Comparison of ENCODE assay signal across 10 cellular contexts in genomic region chr12:72273851-72274284, GRCh38. TPM values are rescaled to one million over a fixed set of nuclear protein-coding genes. Genes with fewer than 3 reads are reported as not detected.
A peak's percentile ranks its signal among the peaks of the same experiment; 100 is the strongest.
DNase-seq lines count a peak whose midpoint lies in the region; ATAC-seq and TF ChIP-seq lines count a peak whose summit lies in the region.
"Had no signal": no experiment of that assay in that cellular context is flagged by ENCODE, and none has a peak within 500 bp of the region (broad histone marks: within the 10 kb centered on the region; RNA-seq: fewer than 3 reads in every experiment).

No MANE protein-coding gene starts in this region.

- no peak for TF ChIP-seq POLR2A in prostate gland (IDR thresholded peaks at IDR 0.05)

- H3K4me1 ChIP-seq in SJSA1 (replicated peaks) (peaks cover 32% of the 10 kb centered on the region), left ventricle myocardium inferior (peaks cover 27% of the 10 kb centered on the region), prostate gland (replicated peaks) (no peaks in the 10 kb centered on the region)

- H3K4me3 ChIP-seq in SJSA1 (peak overlapping the region; percentile 75), left ventricle myocardium inferior (peak overlapping the region; percentile 66), prostate gland (peak overlapping the region; percentile 42 to 50)
- H3K4me3 ChIP-seq: K562 had no signal

- H3K27me3 ChIP-seq in SJSA1 (replicated peaks), result no peaks in the 10 kb centered on the region
- H3K27me3 ChIP-seq in left ventricle myocardium inferior (ENCODE audit: low read depth), result peaks cover 100% of the 10 kb centered on the region
- no peaks in the 10 kb centered on the region for H3K27me3 ChIP-seq in prostate gland (replicated peaks; ENCODE audit: insufficient read depth)

- peak overlapping the region; percentile 65 for H3K27ac ChIP-seq in SJSA1
- no peak overlapping the region for H3K27ac ChIP-seq in left ventricle myocardium inferior (replicated peaks)
- H3K27ac ChIP-seq in prostate gland, result peak overlapping the region; percentile 65 to 69

- 3% methylated on average over 16 of the region's 16 CpGs for WGBS in prostate gland

- H3K9me3 ChIP-seq in SJSA1 (replicated peaks) (no peaks in the 10 kb centered on the region), left ventricle myocardium inferior (replicated peaks) (no peaks in the 10 kb centered on the region), prostate gland (no peaks in the 10 kb centered on the region)

- DNase-seq in EH (ENCODE audit: low read depth) (peak; percentile 55), SJSA1 (ENCODE audit: low read depth in 1 of 2, low spot score in 2 of 2) (peak; percentile 52 to 62), left ventricle myocardium inferior (no peak), prostate gland (ENCODE audit: low spot score) (no peak), 8988T (no peak)

- TF ChIP-seq CTCF in left ventricle myocardium inferior (IDR thresholded peaks at IDR 0.05; ENCODE audit: borderline replicate concordance), result no peak
- no peak for TF ChIP-seq CTCF in prostate gland (IDR thresholded peaks at IDR 0.05)

- H3K36me3 ChIP-seq in SJSA1 (peaks cover 4% of the 10 kb centered on the region), left ventricle myocardium inferior (no peaks in the 10 kb centered on the region), prostate gland (no peaks in the 10 kb centered on the region)

- intact Hi-C loops in left ventricle myocardium inferior (cut with micrococcal nuclease) (no loop called here), prostate gland (cut with DNase I) (no loop called here)

- no peak for ATAC-seq in activated CD4-positive, CD25-positive, alpha-beta regulatory T cell treated with anti-CD3 and anti-CD28 coated beads, Interleukin-2, amount 50 U/mL, for 24 hours
- ATAC-seq in HG02642 (IDR thresholded peaks at IDR 0.05; ENCODE audit: poor library complexity, unreplicated experiment), result no peak
- no peak for ATAC-seq in GM18498 (IDR thresholded peaks at IDR 0.05; ENCODE audit: unreplicated experiment)
- ATAC-seq: activated T-helper 17 cell treated with anti-CD3 and anti-CD28 coated beads, Interleukin-2, amount 50 U/mL, for 72 hours; K562 had no signal

RNA-seq across cellular contexts. Expression of gene TRHDE, which starts 1.7 kb away (rescaled TPM):
- 13.4 and 29.5 TPM in 2 replicates for total RNA-seq in SJSA1 (2014; rRNA removed; shearing (Covaris generic))
- total RNA-seq in left ventricle myocardium inferior (0.96 TPM), prostate gland (1 to 10 TPM; 3.1 to 4.1 TPM)
- total RNA-seq: activated T-helper 17 cell treated with anti-CD3 and anti-CD28 coated beads, Interleukin-2, amount 50 U/mL, for 72 hours had no signal

Comparison
In these comparisons a context has a peak if more than half of its experiments do, and no peak if none do; other contexts are left out.
1. DNase-seq: peak in EH (single experiment) and SJSA1 (2 of 2); none in left ventricle myocardium inferior (single experiment), prostate gland (single experiment) and 8988T (single experiment).
2. Peak in every context shown above with its lines, with median percentiles within 50 percentile points of each other: H3K4me3 ChIP-seq.